ENCODE assay signal across 35 cellular contexts in genomic region chr4:112357453-112357852, GRCh38.
"Had no signal": no experiment of that assay in that cellular context is flagged by ENCODE, and none has a peak within 500 bp of the region (broad histone marks: within the 10 kb centered on the region; RNA-seq: fewer than 3 reads in every experiment).

No MANE protein-coding gene starts in this region.

- H3K4me3 ChIP-seq: MG63 had no signal

- H3K4me2 ChIP-seq: KMS-11 had no signal

- H3K9ac ChIP-seq: KMS-11 had no signal

- DNase-seq: Karpas-422, Kasumi-1, KG1, MG63, MM.1S, MV-4-11, NCI-H1048, NCI-H1092, NCI-H1092 treated with DMSO at 0.1 percent for 48 hours, NCI-H1105, NCI-H1105 treated with DMSO at 0.1 percent for 48 hours, NCI-H1417, NCI-H1417 treated with DMSO at 0.1 percent for 48 hours, NCI-H1436, NCI-H1436 treated with DMSO at 0.1 percent for 48 hours, NCI-H146, NCI-H1694, NCI-H1694 treated with DMSO at 0.1 percent for 48 hours, NCI-H187, NCI-H187 treated with DMSO at 0.1 percent for 48 hours, NCI-H1930, NCI-H2029, NCI-H2029 treated with DMSO at 0.1 percent for 48 hours, NCI-H2081, NCI-H2081 treated with DMSO at 0.1 percent for 48 hours, NCI-H2107, NCI-H2171, NCI-H2171 treated with DMSO at 0.1 percent for 48 hours, NCI-H2227 treated with DMSO at 0.1 percent for 48 hours, NCI-H226, NCI-H345, NCI-H446, NCI-H446 treated with DMSO at 0.1 percent for 48 hours, NCI-H510A had no signal

- H3K27me3 ChIP-seq: MG63 had no signal

- H3K36me3 ChIP-seq: MG63 had no signal

- H3K27ac ChIP-seq: KMS-11 had no signal

- H3K9me3 ChIP-seq: MG63 had no signal
